28 cellular contexts compared by ENCODE assay signal in genomic region chr1:204812842-204813241, GRCh38. TPM values are rescaled to one million over a fixed set of nuclear protein-coding genes. Genes with fewer than 3 reads are reported as not detected.
"Had no signal": no experiment of that assay in that cellular context is flagged by ENCODE, and none has a peak within 500 bp of the region (broad histone marks: within the 10 kb centered on the region; RNA-seq: fewer than 3 reads in every experiment).

No MANE protein-coding gene starts in this region.

- H3K27me3 ChIP-seq: ascending aorta had no signal

- DNase-seq: activated B cell treated with CpG ODN at 0.5 μM for 24 hours; activated CD4-positive, alpha-beta memory T cell treated with anti-CD3 and anti-CD28 coated beads, Interleukin-2, amount 10 ng/mL, durations not matched to agents 7 days and 5 days; activated CD4-positive, alpha-beta T cell treated with anti-CD3 and anti-CD28 coated beads for 48 hours; activated CD4-positive, alpha-beta T cell treated with anti-CD3 and anti-CD28 coated beads, Interleukin-2, amount 10 ng/mL, durations not matched to agents 7 days and 5 days; activated CD4-positive, alpha-beta T cell treated with anti-CD3 and anti-CD28 coated beads, Interleukin-2, amount 50 U/mL, for 48 hours; activated CD4-positive, CD25-positive, alpha-beta regulatory T cell treated with anti-CD3 and anti-CD28 coated beads, Interleukin-2, amount 50 U/mL, for 72 hours; activated CD8-positive, alpha-beta memory T cell treated with anti-CD3 and anti-CD28 coated beads for 24 hours; activated CD8-positive, alpha-beta memory T cell treated with anti-CD3 and anti-CD28 coated beads, Interleukin-2, amount 10 ng/mL, durations not matched to agents 7 days and 5 days; activated CD8-positive, alpha-beta memory T cell treated with anti-CD3 and anti-CD28 coated beads, Interleukin-2, amount 50 U/mL, for 48 hours; activated CD8-positive, alpha-beta T cell treated with anti-CD3 and anti-CD28 coated beads, Interleukin-2, amount 10 ng/mL, durations not matched to agents 7 days and 5 days; activated effector memory CD4-positive, alpha-beta T cell treated with Interleukin-2 at 50 U/mL for 16 hours; activated gamma-delta T cell; activated naive CD4-positive, alpha-beta T cell treated with anti-CD3 and anti-CD28 coated beads, Interleukin-2, amount 10 ng/mL, durations not matched to agents 7 days and 5 days; activated naive CD4-positive, alpha-beta T cell treated with Interleukin-2 at 50 U/mL for 16 hours; activated naive CD8-positive, alpha-beta T cell treated with anti-CD3 and anti-CD28 coated beads, Interleukin-2, amount 10 ng/mL, durations not matched to agents 7 days and 5 days; activated naive CD8-positive, alpha-beta T cell treated with anti-CD3 and anti-CD28 coated beads, Interleukin-2, amount 50 U/mL, for 24 hours; activated T-cell treated with anti-CD3 and anti-CD28 coated beads, Interleukin-2, amount 50 U/mL, for 24 hours; activated T-cell treated with anti-CD3 and anti-CD28 coated beads, Interleukin-2, amount 50 U/mL, for 48 hours; amygdala; anterior cingulate cortex; caudate nucleus; cerebellar nuclear complex; T-helper 1 cell; T-helper 2 cell; T-helper 9 cell had no signal

- H3K4me1 ChIP-seq: ascending aorta had no signal

- ATAC-seq: activated CD8-positive, alpha-beta memory T cell treated with anti-CD3 and anti-CD28 coated beads, Interleukin-2, amount 10 ng/mL, durations not matched to agents 7 days and 5 days; activated CD8-positive, alpha-beta T cell treated with anti-CD3 and anti-CD28 coated beads, Interleukin-2, amount 10 ng/mL, durations not matched to agents 7 days and 5 days; activated naive CD8-positive, alpha-beta T cell treated with anti-CD3 and anti-CD28 coated beads, Interleukin-2, amount 50 U/mL, for 24 hours had no signal

- H3K36me3 ChIP-seq: ascending aorta, cardiac muscle cell had no signal

- H3K4me3 ChIP-seq: ascending aorta, cardiac muscle cell had no signal

- H3K9me3 ChIP-seq: ascending aorta had no signal

- H3K27ac ChIP-seq: ascending aorta, cardiac muscle cell, VCaP had no signal

RNA-seq across cellular contexts. Expression of gene NFASC, which starts 57.8 kb away (rescaled TPM):
- polyA plus RNA-seq: cardiac muscle cell had no signal
